Comparison of ENCODE assay signal across 9 cellular contexts in genomic region chr3:158849747-158850146, GRCh38.
"Had no signal": no experiment of that assay in that cellular context is flagged by ENCODE, and none has a peak within 500 bp of the region (broad histone marks: within the 10 kb centered on the region; RNA-seq: fewer than 3 reads in every experiment).

No MANE protein-coding gene starts in this region.

- H2AFZ ChIP-seq: GM23338 had no signal

- DNase-seq: H9, HCEC 1CT, Karpas-422, KBM-7 had no signal

- FAIRE-seq: H1, H54, HTR-8/SVneo had no signal

- H3K27ac ChIP-seq: KMS-11 had no signal

- H3K4me3 ChIP-seq: GM23338 had no signal

- H3K4me2 ChIP-seq: GM23338, KMS-11 had no signal

- H3K4me1 Mint-ChIP-seq: GM23338 had no signal

- H3K9ac ChIP-seq: KMS-11 had no signal

- H3K4me3 Mint-ChIP-seq: GM23338, H9 had no signal

- H3K9me3 Mint-ChIP-seq: GM23338, H9 had no signal

- H3K27ac Mint-ChIP-seq: GM23338, H9 had no signal

- ATAC-seq: GM23338 had no signal
